Comparison of ENCODE assay signal across 21 cellular contexts in the genomic region with DNA sequence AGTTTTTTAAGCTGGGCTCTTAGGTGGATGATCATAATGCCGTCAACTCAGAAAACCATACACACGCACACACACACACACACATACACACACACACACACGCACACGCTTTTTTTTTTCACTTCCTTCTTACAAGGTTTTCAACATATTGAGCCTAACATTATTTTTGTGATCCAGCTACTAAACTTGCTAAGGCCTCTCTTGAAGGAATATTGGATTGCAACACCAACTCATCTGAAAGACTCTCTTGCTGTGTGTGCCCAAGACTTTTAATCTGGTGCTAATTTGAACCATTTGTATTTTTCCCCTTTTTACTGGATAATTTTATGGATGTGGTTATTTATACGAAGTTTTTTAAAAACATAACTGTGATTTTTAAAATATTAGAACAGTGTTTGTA.
"Had no signal": no experiment of that assay in that cellular context is flagged by ENCODE, and none has a peak within 500 bp of the region (broad histone marks: within the 10 kb centered on the region; RNA-seq: fewer than 3 reads in every experiment).

No MANE protein-coding gene starts in this region.

- H3K27ac ChIP-seq: ascending aorta, brain microvascular endothelial cell, foreskin keratinocyte, prostate gland, spleen, thyroid gland, upper lobe of right lung, VCaP had no signal

- ATAC-seq: activated CD4-positive, CD25-positive, alpha-beta regulatory T cell treated with anti-CD3 and anti-CD28 coated beads, Interleukin-2, amount 50 U/mL, for 24 hours; activated CD8-positive, alpha-beta T cell treated with anti-CD3 and anti-CD28 coated beads, Interleukin-2, amount 10 ng/mL, durations not matched to agents 7 days and 5 days; foreskin keratinocyte; left lobe of liver; natural killer cell; stimulated activated naive CD8-positive, alpha-beta T cell treated with anti-CD3 and anti-CD28 coated beads, Interleukin-15, Interleukin-2, amounts not matched to agents 100 U/mL and 50 U/mL, for 24 hours had no signal

- H3K4me3 ChIP-seq: ascending aorta, prostate gland, spleen, thyroid gland, upper lobe of right lung had no signal

- H3K27me3 ChIP-seq: ascending aorta, brain microvascular endothelial cell, foreskin keratinocyte, spleen, thyroid gland, upper lobe of right lung had no signal

- H3K4me1 ChIP-seq: ascending aorta, foreskin keratinocyte, prostate gland, spleen, thyroid gland, upper lobe of right lung had no signal

- H3K36me3 ChIP-seq: ascending aorta, brain microvascular endothelial cell, prostate gland, spleen, thyroid gland, upper lobe of right lung had no signal

- DNase-seq: activated CD4-positive, alpha-beta T cell treated with anti-CD3 and anti-CD28 coated beads, Interleukin-2, amount 10 ng/mL, durations not matched to agents 7 days and 5 days; activated CD8-positive, alpha-beta T cell treated with anti-CD3 and anti-CD28 coated beads, Interleukin-2, amount 10 ng/mL, durations not matched to agents 7 days and 5 days; activated gamma-delta T cell treated with Interleukin-2 at 50 U/mL for 16 hours; activated T-cell treated with anti-CD3 and anti-CD28 coated beads, Interleukin-2, amount 50 U/mL, for 1 hour; brain microvascular endothelial cell; caudate nucleus; effector CD4-positive, alpha-beta T cell; foreskin keratinocyte; kidney; natural killer cell; spleen; stimulated activated CD4-positive, alpha-beta T cell treated with anti-CD3 and anti-CD28 coated beads, Interleukin-4, amount 100 ng/mL, for 24 hours; stimulated activated naive CD8-positive, alpha-beta T cell treated with anti-CD3 and anti-CD28 coated beads, Interleukin-15, Interleukin-2, amounts not matched to agents 100 U/mL and 50 U/mL, for 24 hours; substantia nigra; thyroid gland; upper lobe of right lung had no signal

- H3K9me3 ChIP-seq: ascending aorta, prostate gland, thyroid gland had no signal
